ENCODE assay signal across 11 cellular contexts in the genomic region with DNA sequence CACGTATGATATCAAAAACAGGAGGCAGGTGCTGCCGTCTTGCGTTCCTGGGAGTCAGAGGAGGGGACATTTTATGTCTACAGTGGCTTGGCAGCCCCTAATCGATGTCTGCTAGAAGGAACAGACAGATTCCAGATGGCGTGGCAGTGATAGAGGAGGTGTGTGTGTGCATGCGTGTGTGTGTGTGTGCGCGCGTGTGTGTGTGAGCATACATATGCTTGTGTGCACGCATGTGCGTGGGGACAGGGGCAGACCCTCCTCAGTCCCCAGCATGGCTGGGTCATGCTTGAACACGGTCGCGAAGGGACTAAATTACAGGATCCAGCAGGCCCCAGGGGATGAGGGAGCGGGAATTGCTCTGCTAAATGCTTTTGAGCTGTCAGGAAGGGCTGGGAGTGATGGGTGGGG. TPM values are rescaled to one million over a fixed set of nuclear protein-coding genes. Genes with fewer than 3 reads are reported as not detected.
DNase-seq lines count a peak whose midpoint lies in the region; ATAC-seq and TF ChIP-seq lines count a peak whose summit lies in the region.
"Had no signal": no experiment of that assay in that cellular context is flagged by ENCODE, and none has a peak within 500 bp of the region (broad histone marks: within the 10 kb centered on the region; RNA-seq: fewer than 3 reads in every experiment).

No MANE protein-coding gene starts in this region.

- H3K9me3 ChIP-seq in SK-N-SH (no peaks in the 10 kb centered on the region), left ventricle myocardium inferior (replicated peaks) (no peaks in the 10 kb centered on the region), spleen (no peaks in the 10 kb centered on the region)

- TF ChIP-seq CTCF in SK-N-SH (IDR thresholded peaks at IDR 0.05): no peak
- TF ChIP-seq CTCF in left ventricle myocardium inferior (IDR thresholded peaks at IDR 0.05; ENCODE audit: borderline replicate concordance): no peak
- TF ChIP-seq CTCF in spleen (IDR thresholded peaks at IDR 0.05 in 8 of 11, conservative IDR thresholded peaks at IDR 0.05 in 3 of 11): no peak

- H3K4me3 ChIP-seq in SK-N-SH (ENCODE audit: low read depth in 2 of 2, low read length in 1 of 2) (no peak overlapping the region), left ventricle myocardium inferior (peak overlapping the region; percentile 41), spleen (peak overlapping the region in 1 of 8 donors; percentile 40)

- H3F3A ChIP-seq in SK-N-SH (replicated peaks; ENCODE audit: insufficient read depth): no peaks in the 10 kb centered on the region

- H3K27ac Mint-ChIP-seq in activated CD4-positive, alpha-beta memory T cell treated with anti-CD3 and anti-CD28 coated beads, Interleukin-2, amount 10 ng/mL, durations not matched to agents 7 days and 5 days: peak overlapping the region; percentile 40
- H3K27ac Mint-ChIP-seq in activated CD4-positive, alpha-beta memory T cell treated with anti-CD3 and anti-CD28 coated beads for 36 hours: no peak overlapping the region

- 75% methylated on average over 15 of the region's 15 CpGs for WGBS in SK-N-SH (ENCODE audit: low lambda C conversion rate)
- WGBS in spleen, 5 donors: 57 to 80% (median 61%) methylated on average over 15 of the region's 15 CpGs

- H3K79me2 ChIP-seq in SK-N-SH (ENCODE audit: insufficient read depth): peaks cover 14% of the 10 kb centered on the region

- no peak for DNase-seq in activated CD4-positive, alpha-beta memory T cell treated with anti-CD3 and anti-CD28 coated beads, Interleukin-2, amount 10 ng/mL, durations not matched to agents 7 days and 5 days
- DNase-seq in activated CD4-positive, alpha-beta memory T cell treated with anti-CD3 and anti-CD28 coated beads for 36 hours: no peak
- DNase-seq in SK-N-SH (peak; percentile 61), left ventricle myocardium inferior (no peak), spleen (no peak), foreskin melanocyte (no peak)
- DNase-seq: amniotic stem cell had no signal

- H3K9me2 ChIP-seq in SK-N-SH: no peaks in the 10 kb centered on the region

- no peaks in the 10 kb centered on the region for H3K27me3 Mint-ChIP-seq in activated CD4-positive, alpha-beta memory T cell treated with anti-CD3 and anti-CD28 coated beads, Interleukin-2, amount 10 ng/mL, durations not matched to agents 7 days and 5 days
- H3K27me3 Mint-ChIP-seq in activated CD4-positive, alpha-beta memory T cell treated with anti-CD3 and anti-CD28 coated beads for 36 hours: no peaks in the 10 kb centered on the region

- CTCF ChIA-PET in activated CD4-positive, alpha-beta memory T cell treated with anti-CD3 and anti-CD28 coated beads, Interleukin-2, amount 10 ng/mL, durations not matched to agents 7 days and 5 days (lab: Charles Lee): interaction anchor here (1.0 kb wide), 1 partner anchor 241 kb away, joined by 3 read pairs; no protein-coding TSS in a partner anchor
- CTCF ChIA-PET in activated CD4-positive, alpha-beta memory T cell treated with anti-CD3 and anti-CD28 coated beads for 36 hours (lab: Charles Lee): interaction anchor here (0.8 kb wide), 1 partner anchor 129 kb away, joined by 3 read pairs; no protein-coding TSS in a partner anchor
- CTCF ChIA-PET in SK-N-SH (lab: Yijun Ruan, JAX): interaction anchor here (0.8 to 4.2 kb wide), 7 partner anchors 16 to 110 kb away, joined by 3 to 25 read pairs (median 4); a partner anchor contains a TSS

- ATAC-seq in HG02938 (IDR thresholded peaks at IDR 0.05; ENCODE audit: unreplicated experiment) (no peak), HG03565 (IDR thresholded peaks at IDR 0.05; ENCODE audit: unreplicated experiment) (no peak)

- H3K4me2 ChIP-seq in SK-N-SH: no peak overlapping the region
- H3K4me2 ChIP-seq: KMS-11 had no signal

- H3K4me1 Mint-ChIP-seq in activated CD4-positive, alpha-beta memory T cell treated with anti-CD3 and anti-CD28 coated beads, Interleukin-2, amount 10 ng/mL, durations not matched to agents 7 days and 5 days: peaks cover 27% of the 10 kb centered on the region
- peaks cover 20% of the 10 kb centered on the region for H3K4me1 Mint-ChIP-seq in activated CD4-positive, alpha-beta memory T cell treated with anti-CD3 and anti-CD28 coated beads for 36 hours (ENCODE audit: low read depth)

- H3K9me3 Mint-ChIP-seq in activated CD4-positive, alpha-beta memory T cell treated with anti-CD3 and anti-CD28 coated beads, Interleukin-2, amount 10 ng/mL, durations not matched to agents 7 days and 5 days: no peaks in the 10 kb centered on the region
- H3K9me3 Mint-ChIP-seq in activated CD4-positive, alpha-beta memory T cell treated with anti-CD3 and anti-CD28 coated beads for 36 hours: no peaks in the 10 kb centered on the region

- no peak for TF ChIP-seq POLR2A in spleen (IDR thresholded peaks at IDR 0.05)

- H3K27ac ChIP-seq in SK-N-SH (ENCODE audit: low read depth in 2 of 2, low read length in 1 of 2): peak overlapping the region in 1 of 2 experiments; percentile 96; a peak in 3 of 4 replicates
- peak overlapping the region; percentile 84 for H3K27ac ChIP-seq in left ventricle myocardium inferior (replicated peaks)
- H3K27ac ChIP-seq in spleen: peak overlapping the region in 5 of 8 donors; percentile 63 to 81 (median 69)
- H3K27ac ChIP-seq: epithelial cell of prostate, KMS-11 had no signal

- intact Hi-C loops in activated CD4-positive, alpha-beta memory T cell treated with anti-CD3 and anti-CD28 coated beads for 36 hours (cut with micrococcal nuclease): loop anchor here (1.0 to 2.0 kb wide), 2 partner anchors 9 to 57 kb away; no protein-coding TSS in a partner anchor
- intact Hi-C loops in left ventricle myocardium inferior (cut with micrococcal nuclease): no loop called here
- intact Hi-C loops in spleen (cut with DNase I; ENCODE audit: low total_unique reads): loop anchor here (10.0 kb wide), 1 partner anchor 47 kb away; no protein-coding TSS in a partner anchor

- H3K27me3 ChIP-seq in SK-N-SH (ENCODE audit: insufficient read depth): no peaks in the 10 kb centered on the region
- H3K27me3 ChIP-seq in left ventricle myocardium inferior (ENCODE audit: low read depth): no peaks in the 10 kb centered on the region
- H3K27me3 ChIP-seq in spleen (replicated peaks in 1 of 7): no peaks in the 10 kb centered on the region

- H3K9ac ChIP-seq in SK-N-SH: no peak overlapping the region
- H3K9ac ChIP-seq: KMS-11 had no signal

- no peak overlapping the region for H2AFZ ChIP-seq in SK-N-SH (ENCODE audit: low read depth)

- POLR2A ChIA-PET in activated CD4-positive, alpha-beta memory T cell treated with anti-CD3 and anti-CD28 coated beads, Interleukin-2, amount 10 ng/mL, durations not matched to agents 7 days and 5 days (lab: Charles Lee): interaction anchor here (0.8 to 1.6 kb wide), 7 partner anchors 8 to 113 kb away, joined by 3 to 6 read pairs (median 3); no protein-coding TSS in a partner anchor
- POLR2A ChIA-PET in activated CD4-positive, alpha-beta memory T cell treated with anti-CD3 and anti-CD28 coated beads for 36 hours (lab: Charles Lee): no interaction called here
- POLR2A ChIA-PET in SK-N-SH (lab: Yijun Ruan, JAX): interaction anchor here (0.6 to 1.2 kb wide), 6 partner anchors 9 to 110 kb away, joined by 3 to 5 read pairs (median 4); a partner anchor contains a TSS

- H3K4me1 ChIP-seq in SK-N-SH (ENCODE audit: control insufficient read depth in 1 of 2, insufficient read depth in 2 of 2, low read depth in 1 of 2, low read length in 1 of 2): peaks cover 37 to 84% of the 10 kb centered on the region in 2 experiments; a peak in 3 of 4 replicates
- H3K4me1 ChIP-seq in left ventricle myocardium inferior: peaks cover 65% of the 10 kb centered on the region
- H3K4me1 ChIP-seq in spleen: peaks cover 29 to 64% (median 50%) of the 10 kb centered on the region in 6 donors

- no peak; a peak in 1 of 4 replicates for TF ChIP-seq EP300 in SK-N-SH (IDR thresholded peaks at IDR 0.05; ENCODE audit: borderline replicate concordance in 1 of 2, low read depth in 1 of 2, low read length in 1 of 2)

- H3K36me3 ChIP-seq in SK-N-SH (replicated peaks in 1 of 2; ENCODE audit: control insufficient read depth in 1 of 2, insufficient read depth in 2 of 2, low read length in 1 of 2) (peaks cover 0 to 36% of the 10 kb centered on the region in 2 experiments), left ventricle myocardium inferior (peaks cover 43% of the 10 kb centered on the region), spleen (peaks cover 0 to 42% (median 40%) of the 10 kb centered on the region in 6 donors)

- H3K4me3 Mint-ChIP-seq in activated CD4-positive, alpha-beta memory T cell treated with anti-CD3 and anti-CD28 coated beads, Interleukin-2, amount 10 ng/mL, durations not matched to agents 7 days and 5 days: no peak overlapping the region
- no peak overlapping the region for H3K4me3 Mint-ChIP-seq in activated CD4-positive, alpha-beta memory T cell treated with anti-CD3 and anti-CD28 coated beads for 36 hours

- 0 out of 2 replicates have a peak, but pooled peaks have one; percentile 10 for TF ChIP-seq RAD21 in SK-N-SH (IDR thresholded peaks at IDR 0.05; ENCODE audit: low read length)

- peaks cover 10% of the 10 kb centered on the region for H3K36me3 Mint-ChIP-seq in activated CD4-positive, alpha-beta memory T cell treated with anti-CD3 and anti-CD28 coated beads, Interleukin-2, amount 10 ng/mL, durations not matched to agents 7 days and 5 days (ENCODE audit: low read depth)
- H3K36me3 Mint-ChIP-seq in activated CD4-positive, alpha-beta memory T cell treated with anti-CD3 and anti-CD28 coated beads for 36 hours: peaks cover 8% of the 10 kb centered on the region

- H4K20me1 ChIP-seq in SK-N-SH (ENCODE audit: insufficient read depth): peaks cover 67% of the 10 kb centered on the region

TF ChIP-seq in SK-N-SH, 30 proteins besides CTCF, POLR2A, EP300 and RAD21 (continues in another document):
- no peak for TF ChIP-seq ELF1 (IDR thresholded peaks at IDR 0.05)
- TF ChIP-seq GATA2 (CRISPR knock-in tag; IDR thresholded peaks at IDR 0.05): peak; percentile 77
- 0 out of 2 replicates have a peak, but pooled peaks have one; percentile 34 for TF ChIP-seq RCOR1 (IDR thresholded peaks at IDR 0.05; ENCODE audit: low read length)
- TF ChIP-seq TAF1 (IDR thresholded peaks at IDR 0.05; ENCODE audit: borderline replicate concordance, low read depth, low read length): no peak
- no peak for TF ChIP-seq RXRA (IDR thresholded peaks at IDR 0.05; ENCODE audit: borderline replicate concordance, low read depth)
- TF ChIP-seq MXI1 (IDR thresholded peaks at IDR 0.05; ENCODE audit: low read depth, low read length): peak; percentile 78; the same call in 1 of the 2 replicates
- peak; percentile 84 for TF ChIP-seq FOXJ3 (CRISPR knock-in tag; IDR thresholded peaks at IDR 0.05)

RNA-seq across cellular contexts. Expression of a gene that starts 44.6 kb away (rescaled TPM):
- total RNA-seq in activated CD4-positive, alpha-beta memory T cell treated with anti-CD3 and anti-CD28 coated beads, Interleukin-2, amount 10 ng/mL, durations not matched to agents 7 days and 5 days: 100 to 1,000 TPM; 177 to 186 TPM
- total RNA-seq in activated CD4-positive, alpha-beta memory T cell treated with anti-CD3 and anti-CD28 coated beads for 36 hours: 100 to 1,000 TPM in 1 of 2 experiments, 10 to 100 TPM in 1; 93.7 to 106 TPM
- polyA plus RNA-seq in SK-N-SH (2012; rRNA removed) (15.9 and 20.4 TPM in 2 replicates), spleen (10 to 100 TPM; 25.0 to 38.2 (median 33.7) TPM)
- polyA plus RNA-seq in SK-N-SH (2012; cell fraction: cytosol; rRNA removed): 5.3 and 8.6 TPM in 2 replicates
- polyA plus RNA-seq in SK-N-SH (2012; cell fraction: nucleus; rRNA removed): 92.2 and 140 TPM in 2 replicates
- total RNA-seq in left ventricle myocardium inferior (10.2 TPM), spleen (10 to 100 TPM; 35.4 to 74.8 (median 56.7) TPM)
